Comparison of ENCODE assay signal across 19 cellular contexts in genomic region chr7:110664798-110665197, GRCh38.
DNase-seq lines count a peak whose midpoint lies in the region; ATAC-seq, FAIRE-seq and TF ChIP-seq lines count a peak whose summit lies in the region.
"Had no signal": no experiment of that assay in that cellular context is flagged by ENCODE, and none has a peak within 500 bp of the region (broad histone marks: within the 10 kb centered on the region; RNA-seq: fewer than 3 reads in every experiment).

No MANE protein-coding gene starts in this region.

- H3K36me3 ChIP-seq in left lung: no peaks in the 10 kb centered on the region
- H3K36me3 ChIP-seq: HAP-1 had no signal

- intact Hi-C loops in left lung (cut with DNase I): no loop called here

- H3K4me3 ChIP-seq in HFF-Myc (replicated peaks; ENCODE audit: low read depth, low read length): no peak overlapping the region
- H3K4me3 ChIP-seq in fibroblast of mammary gland (ENCODE audit: control insufficient read depth, low read depth, low read length): no peak overlapping the region
- H3K4me3 ChIP-seq in left lung: no peak overlapping the region
- H3K4me3 ChIP-seq: BLaER1 treated with 17β-estradiol and CSF1 and Interleukin-3, amounts not matched to agents 10 nM and 100 nM; GM12878; GM23248; HAP-1 had no signal

- no peaks in the 10 kb centered on the region for H3K27me3 ChIP-seq in left lung
- H3K27me3 ChIP-seq: BLaER1 treated with 17β-estradiol and CSF1 and Interleukin-3, amounts not matched to agents 10 nM and 100 nM had no signal

- no peak overlapping the region for H3K27ac ChIP-seq in left lung
- H3K27ac ChIP-seq: BLaER1 treated with 17β-estradiol and CSF1 and Interleukin-3, amounts not matched to agents 10 nM and 100 nM; GM23248; HL-60 had no signal

- no peak for ATAC-seq in GM19463 (IDR thresholded peaks at IDR 0.05; ENCODE audit: unreplicated experiment)
- no peak for ATAC-seq in left lung
- ATAC-seq in GM19467 (IDR thresholded peaks at IDR 0.05; ENCODE audit: unreplicated experiment): no peak
- ATAC-seq: CD8-positive, alpha-beta T cell; GM12878 had no signal

- H3K27me3 Mint-ChIP-seq in nephron (ENCODE audit: low read depth): no peaks in the 10 kb centered on the region
- H3K27me3 Mint-ChIP-seq: B cell had no signal

- peaks cover 6% of the 10 kb centered on the region for H3K36me3 Mint-ChIP-seq in nephron (ENCODE audit: low read depth)

- H3K27ac Mint-ChIP-seq in nephron: peak overlapping the region in 2 of 3 experiments; percentile 51 to 58
- H3K27ac Mint-ChIP-seq: B cell; CD8-positive, alpha-beta T cell had no signal

- H3K9me3 Mint-ChIP-seq in nephron: peaks cover 15% of the 10 kb centered on the region

- no peak overlapping the region for H3K4me3 Mint-ChIP-seq in nephron
- H3K4me3 Mint-ChIP-seq: B cell; CD8-positive, alpha-beta T cell had no signal

- TF ChIP-seq CTCF in HFF-Myc (IDR thresholded peaks at IDR 0.05; ENCODE audit: low read depth, low read length, missing control alignments) (no peak), fibroblast of mammary gland (conservative IDR thresholded peaks at IDR 0.05; ENCODE audit: control insufficient read depth, insufficient read depth, low read depth, low read length) (no peak), nephron (IDR thresholded peaks at IDR 0.05; ENCODE audit: unreplicated experiment in 3 of 3) (no peak), left lung (IDR thresholded peaks at IDR 0.05) (no peak)

- DNase-seq in HFF-Myc (ENCODE audit: extremely low read depth, low read depth): peak; percentile 2
- peak; percentile 12 for DNase-seq in fibroblast of mammary gland (ENCODE audit: low read depth)
- no peak for DNase-seq in left lung
- no peak for DNase-seq in activated CD4-positive, alpha-beta T cell treated with anti-CD3 and anti-CD28 coated beads, Interleukin-2, amount 50 U/mL, for 48 hours
- DNase-seq: 8988T; Calu3; CD8-positive, alpha-beta T cell; DND-41; EL; GM23248 had no signal

- H3K4me1 ChIP-seq in left lung: no peaks in the 10 kb centered on the region
- H3K4me1 ChIP-seq: BLaER1 treated with 17β-estradiol and CSF1 and Interleukin-3, amounts not matched to agents 10 nM and 100 nM; HAP-1 had no signal

- H3K4me1 Mint-ChIP-seq in nephron: no peaks in the 10 kb centered on the region
- H3K4me1 Mint-ChIP-seq: B cell had no signal

- H3K9me3 ChIP-seq in left lung: peaks cover 0 to 38% of the 10 kb centered on the region in 2 donors
- H3K9me3 ChIP-seq: HAP-1 had no signal

- FAIRE-seq in endometrium (lab: Jason Lieb, UNC): peak; percentile 87
- FAIRE-seq: GM12878 had no signal

Comparison
In these comparisons a context has a peak if more than half of its experiments do, and no peak if none do; other contexts are left out.
1. DNase-seq: peak in HFF-Myc (single experiment) and fibroblast of mammary gland (single experiment); none in left lung (0 of 2) and activated CD4-positive, alpha-beta T cell treated with anti-CD3 and anti-CD28 coated beads, Interleukin-2, amount 50 U/mL, for 48 hours (0 of 2).